ENCODE assay signal across 18 cellular contexts in genomic region chr9:99076030-99076429, GRCh38. TPM values are rescaled to one million over a fixed set of nuclear protein-coding genes. Genes with fewer than 3 reads are reported as not detected.
DNase-seq lines count a peak whose midpoint lies in the region; ATAC-seq and TF ChIP-seq lines count a peak whose summit lies in the region.
"Had no signal": no experiment of that assay in that cellular context is flagged by ENCODE, and none has a peak within 500 bp of the region (broad histone marks: within the 10 kb centered on the region; RNA-seq: fewer than 3 reads in every experiment).

No MANE protein-coding gene starts in this region.

- H3K4me3 ChIP-seq in left ventricle myocardium inferior (no peak overlapping the region), mesendoderm (ENCODE audit: low read length) (no peak overlapping the region), BE2C (ENCODE audit: low read depth, low read length) (no peak overlapping the region)
- H3K4me3 ChIP-seq: esophagus squamous epithelium, testis had no signal

- H4K8ac ChIP-seq in mesendoderm (ENCODE audit: low read depth, low read length) = no peak overlapping the region

- intact Hi-C loops in left ventricle myocardium inferior (cut with micrococcal nuclease) = no loop called here
- intact Hi-C loops in left ventricle myocardium superior (cut with micrococcal nuclease) = no loop called here

- H3K27ac Mint-ChIP-seq in T-helper 17 cell = peak overlapping the region; percentile 92

- H3K27ac ChIP-seq in left ventricle myocardium inferior (replicated peaks) (peak overlapping the region; percentile 31), mesendoderm (ENCODE audit: low read depth, low read length) (peak overlapping the region; percentile 1)
- H3K27ac ChIP-seq: esophagus squamous epithelium, testis had no signal

- no peak for DNase-seq in left ventricle myocardium inferior
- no peak for DNase-seq in left ventricle myocardium superior
- DNase-seq in T-helper 17 cell = no peak
- DNase-seq in mesendoderm = no peak
- DNase-seq in DMS53 (lab: John Stamatoyannopoulos, UW) = no peak
- no peak for DNase-seq in stimulated activated CD4-positive, alpha-beta T cell treated with anti-CD3 and anti-CD28 coated beads, Interleukin-1b, Interleukin-23, amount 100 ng/mL, for 48 hours
- no peak for DNase-seq in BE2C
- DNase-seq: activated CD4-positive, alpha-beta T cell treated with anti-CD3 and anti-CD28 coated beads, Interleukin-2, amount 50 U/mL, for 48 hours; caudate nucleus; COR-L47; esophagus squamous epithelium; GOT3; NCI-H1105 treated with DMSO at 0.1 percent for 48 hours; NCI-H2107; NCI-H524 treated with DMSO at 0.1 percent for 48 hours; stimulated activated CD4-positive, alpha-beta T cell treated with anti-CD3 and anti-CD28 coated beads, Interleukin-12 subunit alpha, Interleukin-12 subunit beta, amount 100 ng/mL, for 4 hours; testis had no signal

- no peaks in the 10 kb centered on the region for H3K27me3 Mint-ChIP-seq in T-helper 17 cell

- H3K4me1 Mint-ChIP-seq in T-helper 17 cell = peaks cover 44% of the 10 kb centered on the region

- H3K4me1 ChIP-seq in left ventricle myocardium inferior = peaks cover 46% of the 10 kb centered on the region
- H3K4me1 ChIP-seq in mesendoderm (ENCODE audit: control insufficient read depth, low read depth, low read length) = peaks cover 4% of the 10 kb centered on the region
- H3K4me1 ChIP-seq in BE2C = no peaks in the 10 kb centered on the region
- H3K4me1 ChIP-seq: testis had no signal

- no peak overlapping the region for H3K23ac ChIP-seq in mesendoderm (ENCODE audit: low read length)

- no peak overlapping the region for H3K9ac ChIP-seq in mesendoderm (ENCODE audit: low read length)

- H3K36me3 Mint-ChIP-seq in T-helper 17 cell (ENCODE audit: low read depth) = no peaks in the 10 kb centered on the region

- no CpG with 5 or more reads among the region's 4 CpGs for WGBS in mesendoderm (ENCODE audit: extremely low coverage, insufficient coverage, low lambda C conversion rate)

- no peak overlapping the region for H2AK5ac ChIP-seq in mesendoderm (ENCODE audit: low read length)

- no peaks in the 10 kb centered on the region for H3K9me3 ChIP-seq in left ventricle myocardium inferior (replicated peaks)
- H3K9me3 ChIP-seq in T-helper 17 cell (ENCODE audit: control insufficient read depth, low read length, poor library complexity, severe bottlenecking) = no peaks in the 10 kb centered on the region
- H3K9me3 ChIP-seq in BE2C = no peaks in the 10 kb centered on the region
- H3K9me3 ChIP-seq: esophagus squamous epithelium, testis had no signal

- H3K18ac ChIP-seq in mesendoderm (ENCODE audit: low read length) = no peak overlapping the region

- H2BK120ac ChIP-seq in mesendoderm (ENCODE audit: low read depth, low read length) = no peak overlapping the region

- H3K36me3 ChIP-seq in left ventricle myocardium inferior (no peaks in the 10 kb centered on the region), mesendoderm (ENCODE audit: control insufficient read depth, insufficient read depth, low read length) (no peaks in the 10 kb centered on the region), BE2C (no peaks in the 10 kb centered on the region)
- H3K36me3 ChIP-seq: esophagus squamous epithelium had no signal

- no peaks in the 10 kb centered on the region for H3K79me1 ChIP-seq in mesendoderm (ENCODE audit: low read length)

- H2BK15ac ChIP-seq in mesendoderm (replicated peaks; ENCODE audit: low read depth) = no peak overlapping the region

- TF ChIP-seq CTCF in left ventricle myocardium inferior (IDR thresholded peaks at IDR 0.05; ENCODE audit: borderline replicate concordance) = no peak
- no peak for TF ChIP-seq CTCF in BE2C (IDR thresholded peaks at IDR 0.05; ENCODE audit: low read depth, low read length)

- H4K5ac ChIP-seq in mesendoderm (ENCODE audit: low read length) = no peak overlapping the region

- H3K4me3 Mint-ChIP-seq in T-helper 17 cell = peak overlapping the region; percentile 77

- H3K79me2 ChIP-seq in mesendoderm (ENCODE audit: control insufficient read depth, insufficient read depth, low read length) = no peaks in the 10 kb centered on the region

- no peak for ATAC-seq in left ventricle myocardium superior
- ATAC-seq in T-helper 17 cell = no peak
- ATAC-seq: left colon had no signal

- H3K4ac ChIP-seq in mesendoderm (ENCODE audit: low read depth, low read length) = no peak overlapping the region

- H3K56ac ChIP-seq in mesendoderm (ENCODE audit: low read length) = peak overlapping the region; percentile 2

- peak overlapping the region; percentile 74 for H2BK5ac ChIP-seq in mesendoderm (ENCODE audit: low read length)

- no peak overlapping the region for H3K4me2 ChIP-seq in mesendoderm (ENCODE audit: low read length)

- H3K27me3 ChIP-seq in left ventricle myocardium inferior (ENCODE audit: low read depth) (no peaks in the 10 kb centered on the region), mesendoderm (ENCODE audit: insufficient read depth, low read length, poor library complexity) (no peaks in the 10 kb centered on the region), BE2C (peaks cover 3% of the 10 kb centered on the region)
- H3K27me3 ChIP-seq: esophagus squamous epithelium, testis had no signal

RNA-seq across cellular contexts. Expression of gene TGFBR1, which starts 28.9 kb away (rescaled TPM):
- total RNA-seq in left ventricle myocardium inferior (12.3 TPM), left ventricle myocardium superior (12.3 TPM), T-helper 17 cell (10 to 100 TPM; 23.5 to 29.1 TPM)
- polyA plus RNA-seq in mesendoderm (2013, experiment 1 of 2) = 21.7 TPM
- polyA plus RNA-seq in mesendoderm (2013, experiment 2 of 2) = 21.0 TPM
- 3.2 TPM for polyA plus RNA-seq in BE2C (2012; ENCODE audit: insufficient read depth, insufficient read length, low read depth)
